11 cellular contexts compared by ENCODE assay signal in the genomic region with DNA sequence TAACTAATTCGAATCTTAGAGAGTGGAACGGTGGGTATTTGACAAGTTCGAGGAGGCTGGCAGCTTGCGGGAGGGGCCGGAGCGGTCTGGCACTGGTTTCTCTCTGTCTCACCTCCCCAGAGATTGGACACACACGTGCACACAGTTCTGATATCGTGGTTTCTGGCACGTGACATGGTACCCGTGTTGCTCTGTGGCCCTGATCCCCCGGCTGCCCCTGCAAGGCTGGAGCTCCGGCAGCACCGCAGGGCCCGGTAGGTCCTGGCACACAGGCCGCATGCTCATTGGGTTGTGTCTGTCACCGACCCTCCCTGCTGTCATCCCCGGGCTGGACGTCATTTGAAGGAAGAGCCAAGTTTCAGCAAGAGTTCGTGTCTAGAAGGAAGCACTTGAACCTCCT.
A peak's percentile ranks its signal among the peaks of the same experiment; 100 is the strongest.
DNase-seq lines count a peak whose midpoint lies in the region; ATAC-seq and FAIRE-seq lines count a peak whose summit lies in the region.
"Had no signal": no experiment of that assay in that cellular context is flagged by ENCODE, and none has a peak within 500 bp of the region (broad histone marks: within the 10 kb centered on the region; RNA-seq: fewer than 3 reads in every experiment).

No MANE protein-coding gene starts in this region.

- H3K27me3 Mint-ChIP-seq in activated naive CD4-positive, alpha-beta T cell treated with anti-CD3 and anti-CD28 coated beads, Interleukin-2, amount 50 U/mL, for 24 hours, result no peaks in the 10 kb centered on the region
- no peaks in the 10 kb centered on the region for H3K27me3 Mint-ChIP-seq in stimulated activated memory B cell treated with anti-CD40 and anti-IgM and Interleukin-4, amounts not matched to agents 10 μg/mL and 1 μg/mL and 100 μg/mL, for 72 hours

- H3K4me3 Mint-ChIP-seq in activated naive CD4-positive, alpha-beta T cell treated with anti-CD3 and anti-CD28 coated beads, Interleukin-2, amount 50 U/mL, for 24 hours, result no peak overlapping the region
- H3K4me3 Mint-ChIP-seq in stimulated activated memory B cell treated with anti-CD40 and anti-IgM and Interleukin-4, amounts not matched to agents 10 μg/mL and 1 μg/mL and 100 μg/mL, for 72 hours, result peak overlapping the region; percentile 41

- DNase-seq in activated naive CD4-positive, alpha-beta T cell (lab: John Stamatoyannopoulos, UW), result no peak
- DNase-seq in germinal center (ENCODE audit: low spot score) (peak; percentile 61), frontal cortex (ENCODE audit: low spot score in 2 of 2) (no peak), NCI-H1417 treated with DMSO at 0.1 percent for 48 hours (lab: John Stamatoyannopoulos, UW) (no peak)
- DNase-seq: esophagus squamous epithelium had no signal

- H3K27ac Mint-ChIP-seq in activated naive CD4-positive, alpha-beta T cell treated with anti-CD3 and anti-CD28 coated beads, Interleukin-2, amount 50 U/mL, for 24 hours, result peak overlapping the region; percentile 89
- peak overlapping the region; percentile 76 for H3K27ac Mint-ChIP-seq in stimulated activated memory B cell treated with anti-CD40 and anti-IgM and Interleukin-4, amounts not matched to agents 10 μg/mL and 1 μg/mL and 100 μg/mL, for 72 hours

- H3K4me1 Mint-ChIP-seq in activated naive CD4-positive, alpha-beta T cell treated with anti-CD3 and anti-CD28 coated beads, Interleukin-2, amount 50 U/mL, for 24 hours, result peaks cover 95% of the 10 kb centered on the region
- peaks cover 95% of the 10 kb centered on the region for H3K4me1 Mint-ChIP-seq in stimulated activated memory B cell treated with anti-CD40 and anti-IgM and Interleukin-4, amounts not matched to agents 10 μg/mL and 1 μg/mL and 100 μg/mL, for 72 hours

- FAIRE-seq in frontal cortex (lab: Jason Lieb, UNC), result no peak
- FAIRE-seq: TTC549 had no signal

- ATAC-seq in HG03571 (IDR thresholded peaks at IDR 0.05; ENCODE audit: unreplicated experiment) (peak; percentile 24), HG03460 (IDR thresholded peaks at IDR 0.05; ENCODE audit: unreplicated experiment) (no peak)
- ATAC-seq in stimulated activated memory B cell treated with anti-CD40 and anti-IgM and Interleukin-4, amounts not matched to agents 10 μg/mL and 1 μg/mL and 100 μg/mL, for 72 hours, result peak; percentile 77
- ATAC-seq: HCT116 had no signal

- H3K9me3 Mint-ChIP-seq in activated naive CD4-positive, alpha-beta T cell treated with anti-CD3 and anti-CD28 coated beads, Interleukin-2, amount 50 U/mL, for 24 hours, result no peaks in the 10 kb centered on the region
- no peaks in the 10 kb centered on the region for H3K9me3 Mint-ChIP-seq in stimulated activated memory B cell treated with anti-CD40 and anti-IgM and Interleukin-4, amounts not matched to agents 10 μg/mL and 1 μg/mL and 100 μg/mL, for 72 hours

- peaks cover 5% of the 10 kb centered on the region for H3K36me3 Mint-ChIP-seq in activated naive CD4-positive, alpha-beta T cell treated with anti-CD3 and anti-CD28 coated beads, Interleukin-2, amount 50 U/mL, for 24 hours
- H3K36me3 Mint-ChIP-seq in stimulated activated memory B cell treated with anti-CD40 and anti-IgM and Interleukin-4, amounts not matched to agents 10 μg/mL and 1 μg/mL and 100 μg/mL, for 72 hours, result peaks cover 22% of the 10 kb centered on the region
